ENCODE assay signal across 20 cellular contexts in genomic region chr3:39184081-39184967, GRCh38. TPM values are rescaled to one million over a fixed set of nuclear protein-coding genes. Genes with fewer than 3 reads are reported as not detected.
DNase-seq lines count a peak whose midpoint lies in the region; ATAC-seq, FAIRE-seq and TF ChIP-seq lines count a peak whose summit lies in the region.
"Had no signal": no experiment of that assay in that cellular context is flagged by ENCODE, and none has a peak within 500 bp of the region (broad histone marks: within the 10 kb centered on the region; RNA-seq: fewer than 3 reads in every experiment).

No MANE protein-coding gene starts in this region.

- H3K9me1 ChIP-seq in K562 (ENCODE audit: control insufficient read depth, insufficient read depth, low read length), result no peaks in the 10 kb centered on the region

- peak overlapping the region in 1 of 2 experiments; percentile 69; a peak in 2 of 4 replicates for H3K9ac ChIP-seq in K562 (ENCODE audit: insufficient read depth in 1 of 2, low read depth in 2 of 2, low read length in 2 of 2)

- no peaks in the 10 kb centered on the region for H3K9me3 ChIP-seq in K562 (replicated peaks; ENCODE audit: control insufficient read depth, insufficient read depth, low read depth, low read length)
- no peaks in the 10 kb centered on the region for H3K9me3 ChIP-seq in right atrium auricular region
- H3K9me3 ChIP-seq in sigmoid colon, result no peaks in the 10 kb centered on the region
- H3K9me3 ChIP-seq: left lung, mucosa of descending colon, transverse colon had no signal

- DNase-seq in activated CD8-positive, alpha-beta memory T cell treated with anti-CD3 and anti-CD28 coated beads for 24 hours, result peak; percentile 52
- no peak for DNase-seq in activated CD8-positive, alpha-beta memory T cell treated with anti-CD3 and anti-CD28 coated beads, Interleukin-2, amount 50 U/mL, for 48 hours
- no peak for DNase-seq in K562 (ENCODE audit: extremely low read depth in 1 of 4, low spot score in 3 of 4)
- no peak for DNase-seq in right atrium auricular region (ENCODE audit: low spot score)
- DNase-seq in substantia nigra (lab: John Stamatoyannopoulos, UW), result no peak
- DNase-seq in sigmoid colon, result no peak
- DNase-seq: activated CD4-positive, alpha-beta memory T cell treated with anti-CD3 and anti-CD28 coated beads, Interleukin-2, amount 10 ng/mL, durations not matched to agents 7 days and 5 days; erythroblast; GOT3; left lung; mucosa of descending colon; NCI-H1105 treated with DMSO at 0.1 percent for 48 hours; stimulated activated CD4-positive, alpha-beta T cell treated with anti-CD3 and anti-CD28 coated beads, Interleukin-15, amount 100 ng/mL, for 24 hours; T-helper 1 cell; transverse colon had no signal

- H3K36me3 ChIP-seq in K562 (ENCODE audit: control insufficient read depth, insufficient read depth, low read length) (no peaks in the 10 kb centered on the region), right atrium auricular region (peaks cover 50% of the 10 kb centered on the region), sigmoid colon (no peaks in the 10 kb centered on the region)
- H3K36me3 ChIP-seq: left lung, transverse colon had no signal

- no TSS peak for BruUV-seq in K562 (replicated peaks; lab: Mats Ljungman, UMichigan)

- H3K27me3 ChIP-seq in K562 (ENCODE audit: control insufficient read depth in 2 of 2, insufficient read depth in 2 of 2, low read length in 2 of 2) (peaks cover 11 to 20% of the 10 kb centered on the region in 2 experiments; a peak in 4 of 5 replicates), right atrium auricular region (no peaks in the 10 kb centered on the region), sigmoid colon (no peaks in the 10 kb centered on the region)
- H3K27me3 ChIP-seq: left lung, transverse colon had no signal

- no peak overlapping the region for H2AFZ ChIP-seq in K562 (ENCODE audit: low read depth, low read length)

- CTCF ChIA-PET in K562 (lab: Yijun Ruan, JAX; ENCODE audit: low intra/inter-chr PET ratio), result interaction anchor here (2.1 kb wide), 1 partner anchor 58 kb away, joined by 10 read pairs; no protein-coding TSS in a partner anchor

- ATAC-seq in K562, result no peak
- no peak for ATAC-seq in HG03571 (IDR thresholded peaks at IDR 0.05; ENCODE audit: unreplicated experiment)
- ATAC-seq: left lung, mucosa of descending colon had no signal

- FAIRE-seq in K562 (lab: Jason Lieb, UNC), result peak; percentile 70
- FAIRE-seq: bronchial epithelial cell, D721Med had no signal

- TF ChIP-seq RAD21 in K562 (CRISPR knock-in tag; conservative IDR thresholded peaks at IDR 0.05 in 1 of 2, IDR thresholded peaks at IDR 0.05 in 1 of 2), result peak; percentile 46 to 77

- TF ChIP-seq POLR2A in K562 (conservative IDR thresholded peaks at IDR 0.05) (no peak), sigmoid colon (IDR thresholded peaks at IDR 0.05) (no peak)

- no peak overlapping the region for H3K4me2 ChIP-seq in K562 (ENCODE audit: insufficient read depth, low read length)

- no peak overlapping the region for H3K27ac ChIP-seq in K562 (ENCODE audit: extremely low read depth, low read depth, low read length)
- peak overlapping the region; percentile 29 to 84 for H3K27ac ChIP-seq in right atrium auricular region
- H3K27ac ChIP-seq in temporal lobe (ENCODE audit: low read depth, low read length), result peak overlapping the region; percentile 64
- H3K27ac ChIP-seq in substantia nigra (ENCODE audit: low read depth, low read length, poor library complexity, severe bottlenecking), result no peak overlapping the region
- H3K27ac ChIP-seq in sigmoid colon, result peak overlapping the region in 2 of 4 donors; percentile 87 to 95

- H3K4me3 ChIP-seq in K562 (no peak overlapping the region), right atrium auricular region (no peak overlapping the region), sigmoid colon (no peak overlapping the region)
- H3K4me3 ChIP-seq: left lung, mucosa of descending colon, transverse colon had no signal

- POLR2A ChIA-PET in K562 (lab: Yijun Ruan, JAX), result interaction anchor here (0.7 to 2.4 kb wide), 8 partner anchors 8 to 222 kb away, joined by 3 to 9 read pairs (median 4); partner anchors contain the start of gene RPSA

- 46% methylated on average over 12 of the region's 12 CpGs for WGBS in K562 (ENCODE audit: insufficient coverage, low coverage, missing lambda C conversion rate)
- WGBS in sigmoid colon, 2 donors, result 81 to 89% methylated on average over 12 of the region's 12 CpGs

- intact Hi-C loops in K562 (cut with micrococcal nuclease), result loop anchor here (1.0 kb wide), 1 partner anchor 58 kb away; no protein-coding TSS in a partner anchor
- intact Hi-C loops in sigmoid colon (cut with DNase I), result no loop called here

- no peaks in the 10 kb centered on the region for H3K79me2 ChIP-seq in K562 (ENCODE audit: control insufficient read depth, insufficient read depth, low read length)

- in situ Hi-C loops in K562 (cut with MboI), result no loop called here

- TF ChIP-seq CTCF in K562 (IDR thresholded peaks at IDR 0.05 in 2 of 3, conservative IDR thresholded peaks at IDR 0.05 in 1 of 3; ENCODE audit: insufficient read depth in 2 of 3, low read depth in 1 of 3, low read length in 3 of 3) (peak; percentile 28 to 66 (median 43); a peak in 3 of 6 replicates), right atrium auricular region (IDR thresholded peaks at IDR 0.05) (no peak), sigmoid colon (IDR thresholded peaks at IDR 0.05) (no peak)

- TF ChIP-seq EP300 in K562 (IDR thresholded peaks at IDR 0.05; ENCODE audit: low read length) (no peak), sigmoid colon (IDR thresholded peaks at IDR 0.05) (no peak)

- no peaks in the 10 kb centered on the region for H4K20me1 ChIP-seq in K562 (replicated peaks; ENCODE audit: control insufficient read depth, insufficient read depth, low read length)

- peaks cover 17 to 49% of the 10 kb centered on the region in 2 experiments for H3K4me1 ChIP-seq in K562 (replicated peaks in 1 of 2; ENCODE audit: control insufficient read depth in 2 of 2, insufficient read depth in 2 of 2, low read length in 2 of 2)
- peaks cover 0 to 74% of the 10 kb centered on the region in 2 donors for H3K4me1 ChIP-seq in right atrium auricular region
- H3K4me1 ChIP-seq in sigmoid colon, result peaks cover 0 to 39% (median 17%) of the 10 kb centered on the region in 4 donors

TF ChIP-seq in K562, 482 proteins besides CTCF, POLR2A, EP300 and RAD21 (continues in another document):
- TF ChIP-seq MCM2 (IDR thresholded peaks at IDR 0.05; ENCODE audit: low read depth) (no peak), ZKSCAN3 (CRISPR knock-in tag; IDR thresholded peaks at IDR 0.05) (no peak), ZNF212 (CRISPR knock-in tag; IDR thresholded peaks at IDR 0.05) (no peak), ZNF23 (CRISPR knock-in tag; IDR thresholded peaks at IDR 0.05) (no peak)

RNA-seq across cellular contexts. Expression of gene XIRP1, which starts 8.1 kb away (rescaled TPM):
- 0.33 and 1.4 TPM in 2 replicates for total RNA-seq in K562 (2011; cell fraction: chromatin; rRNA removed; ENCODE audit: low replicate concordance)
- total RNA-seq in K562 (2011; cell fraction: nucleolus; rRNA removed), result 0.53 and 1.0 TPM in 2 replicates
- 0.51 and 0.53 TPM in 2 replicates for total RNA-seq in K562 (2011; cell fraction: nucleoplasm; rRNA removed)
- 0.04 and 0.27 TPM in 2 replicates for total RNA-seq in K562 (2014; rRNA removed)
- 0.04 TPM in 1 of 2 replicates, not detected in the other for total RNA-seq in K562 (2014; rRNA removed; fragmentation: Illumina TruSeq; extraction: Trizol)
- 0.04 TPM in 1 of 2 replicates, not detected in the other for total RNA-seq in K562 (2015; rRNA removed; fragmentation: Illumina TruSeq; extraction: Trizol)
- total RNA-seq in K562 (2021), result 0.04 and 0.09 TPM in 2 replicates
- polyA plus RNA-seq in K562 (2011; rRNA removed), result 0.04 and 0.11 TPM in 2 replicates
- polyA plus RNA-seq in K562 (2011; cell fraction: cytosol; rRNA removed), result 0.04 and 0.13 TPM in 2 replicates
- polyA plus RNA-seq in K562 (2011; cell fraction: nucleus; rRNA removed), result 0.34 and 0.57 TPM in 2 replicates
- 0.15 and 0.17 TPM in 2 replicates for polyA plus RNA-seq in K562 (2012)
- 0.03 and 0.04 TPM in 2 replicates for polyA plus RNA-seq in K562 (2014; fragmentation: Illumina TruSeq; extraction: Trizol)
- polyA plus RNA-seq in K562 (2014; fragmentation: Nextera tagmentation; extraction: Ambion mirVana), result not detected
- 0.04 and 0.07 TPM in 2 replicates for polyA plus RNA-seq in K562 (2014; rRNA removed)
- 0.12 and 0.14 TPM in 2 replicates for polyA minus RNA-seq in K562 (2011; rRNA and poly(A)+ RNA removed)
- polyA minus RNA-seq in K562 (2011; cell fraction: cytosol; rRNA and poly(A)+ RNA removed), result 0.38 TPM in 1 of 2 replicates, not detected in the other
- 0.22 and 0.27 TPM in 2 replicates for polyA minus RNA-seq in K562 (2011; cell fraction: nucleus; rRNA and poly(A)+ RNA removed)
- total RNA-seq in right atrium auricular region, result 1,000 to 10,000 TPM in 1 of 2 donors, 100 to 1,000 TPM in 1; 319 to 1,274 TPM
- not detected for total RNA-seq in temporal lobe
- total RNA-seq in sigmoid colon, result under 1 TPM in 1 of 4 donors, not detected in 3; 0.54 TPM
- 1 to 10 TPM in 1 of 3 donors, under 1 TPM in 2; 0.25 to 1.2 (median 0.69) TPM for polyA plus RNA-seq in sigmoid colon
- total RNA-seq: A172, bronchial epithelial cell had no signal

RNA-seq across cellular contexts. Expression of gene CSRNP1, which starts 30.9 kb away (rescaled TPM):
- 18.4 and 48.8 TPM in 2 replicates for total RNA-seq in K562 (2011; cell fraction: chromatin; rRNA removed; ENCODE audit: low replicate concordance)
- total RNA-seq in K562 (2011; cell fraction: nucleolus; rRNA removed), result 34.9 and 41.4 TPM in 2 replicates
- 17.7 and 23.9 TPM in 2 replicates for total RNA-seq in K562 (2011; cell fraction: nucleoplasm; rRNA removed)
- total RNA-seq in K562 (2014; rRNA removed), result 16.8 and 23.2 TPM in 2 replicates
- 5.6 and 7.9 TPM in 2 replicates for total RNA-seq in K562 (2014; rRNA removed; fragmentation: Illumina TruSeq; extraction: Trizol)
- 9.2 and 9.8 TPM in 2 replicates for total RNA-seq in K562 (2015; rRNA removed; fragmentation: Illumina TruSeq; extraction: Trizol)
- 18.1 and 18.9 TPM in 2 replicates for total RNA-seq in K562 (2021)
- 14.2 and 14.5 TPM in 2 replicates for polyA plus RNA-seq in K562 (2011; rRNA removed)
- polyA plus RNA-seq in K562 (2011; cell fraction: cytosol; rRNA removed), result 16.4 and 30.7 TPM in 2 replicates
- 25.6 and 46.6 TPM in 2 replicates for polyA plus RNA-seq in K562 (2011; cell fraction: nucleus; rRNA removed)
- 16.6 and 24.6 TPM in 2 replicates for polyA plus RNA-seq in K562 (2012)
- 12.7 and 13.3 TPM in 2 replicates for polyA plus RNA-seq in K562 (2014; fragmentation: Illumina TruSeq; extraction: Trizol)
- polyA plus RNA-seq in K562 (2014; fragmentation: Nextera tagmentation; extraction: Ambion mirVana), result under 1 TPM; 0.72 to 0.89 TPM
- 10.9 and 11.4 TPM in 2 replicates for polyA plus RNA-seq in K562 (2014; rRNA removed)
- polyA minus RNA-seq in K562 (2011; rRNA and poly(A)+ RNA removed), result 14.7 and 23.4 TPM in 2 replicates
- polyA minus RNA-seq in K562 (2011; cell fraction: cytosol; rRNA and poly(A)+ RNA removed), result 13.8 and 19.9 TPM in 2 replicates
- polyA minus RNA-seq in K562 (2011; cell fraction: nucleus; rRNA and poly(A)+ RNA removed), result 21.9 and 22.3 TPM in 2 replicates
- 10 to 100 TPM; 48.0 to 49.5 TPM for total RNA-seq in right atrium auricular region
- 3.7 TPM for total RNA-seq in temporal lobe
- total RNA-seq in sigmoid colon, result 100 to 1,000 TPM in 1 of 4 donors, 10 to 100 TPM in 3; 12.8 to 135 (median 21.9) TPM
- 10 to 100 TPM; 15.6 to 26.7 (median 16.9) TPM for polyA plus RNA-seq in sigmoid colon

Comparison
In these comparisons a context has a peak if more than half of its experiments do, and no peak if none do; other contexts are left out.
1. H3K27ac ChIP-seq: peak in right atrium auricular region (2 of 2) and temporal lobe (single experiment); none in K562 (single experiment) and substantia nigra (single experiment).
2. CTCF ChIP-seq: peak in K562 (3 of 3); none in right atrium auricular region (0 of 2) and sigmoid colon (0 of 4).
3. RNA of gene XIRP1, which starts 8.1 kb away (total RNA-seq): 319 to 1,274 TPM in right atrium auricular region; 0.04 to 1.4 TPM in K562, not detected in temporal lobe (single experiment) and 0.54 TPM in sigmoid colon; every median in the first group is over 100 times any median in the second.